ENCODE assay signal across 10 cellular contexts in the genomic region with DNA sequence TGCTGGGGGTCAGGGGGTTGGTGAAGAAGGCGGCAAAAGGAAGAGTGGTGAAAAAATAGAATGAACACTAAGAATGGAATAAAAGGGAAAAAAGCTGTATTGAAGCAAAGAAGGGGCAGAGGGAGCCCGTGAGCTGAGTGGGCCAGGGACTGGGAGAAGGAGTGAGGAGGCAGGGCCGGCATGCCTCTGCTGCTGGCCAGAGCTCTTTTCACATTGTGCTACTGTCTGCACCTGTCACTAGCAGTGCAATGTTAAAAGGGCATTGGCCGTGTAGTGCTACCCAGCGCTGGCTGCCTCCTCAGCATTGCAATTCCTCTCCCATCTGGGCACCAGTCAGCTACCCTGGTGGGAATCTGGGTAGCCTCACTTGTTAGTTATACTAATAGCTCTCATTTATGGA. TPM values are rescaled to one million over a fixed set of nuclear protein-coding genes. Genes with fewer than 3 reads are reported as not detected.
DNase-seq lines count a peak whose midpoint lies in the region; ATAC-seq and TF ChIP-seq lines count a peak whose summit lies in the region.
"Had no signal": no experiment of that assay in that cellular context is flagged by ENCODE, and none has a peak within 500 bp of the region (broad histone marks: within the 10 kb centered on the region; RNA-seq: fewer than 3 reads in every experiment).

No MANE protein-coding gene starts in this region.

- intact Hi-C loops in psoas muscle (cut with DNase I) (loop anchor here (2.0 to 5.0 kb wide), 3 partner anchors 74 to 294 kb away; partner anchors contain the start of gene UBE2L6 (in 1 of the 2)), PC-3 (cut with micrococcal nuclease) (loop anchor here (1.0 to 2.0 kb wide), 3 partner anchors 73 to 296 kb away; partner anchors contain the start of gene TIMM10)

- H3K4me3 ChIP-seq in GM12865 (ENCODE audit: low read depth, low read length) (no peak overlapping the region), epithelial cell of proximal tubule (ENCODE audit: low read depth, low read length) (no peak overlapping the region), psoas muscle (no peak overlapping the region), PC-3 (ENCODE audit: low read length) (no peak overlapping the region)
- H3K4me3 ChIP-seq: lung had no signal

- no peaks in the 10 kb centered on the region for H4K20me1 ChIP-seq in PC-3 (ENCODE audit: low read length)

- WGBS in psoas muscle, 3 donors, result 21 to 26% (median 24%) methylated on average over 5 of the region's 5 CpGs

- H3K27me3 ChIP-seq in psoas muscle (ENCODE audit: insufficient read depth in 3 of 3, low read length in 2 of 3) (peaks cover 0 to 28% (median 9%) of the 10 kb centered on the region in 3 donors), PC-3 (ENCODE audit: low read length) (no peaks in the 10 kb centered on the region)

- POLR2A ChIA-PET in PC-3 (lab: Charles Lee; ENCODE audit: unreplicated experiment), result interaction anchor here (0.6 kb wide), 1 partner anchor 91 kb away, joined by 3 read pairs; no protein-coding TSS in a partner anchor

- H3K79me2 ChIP-seq in PC-3 (ENCODE audit: low read length), result peaks cover 27% of the 10 kb centered on the region

- CTCF ChIA-PET in PC-3 (lab: Charles Lee), result interaction anchor here (0.6 to 2.8 kb wide), 4 partner anchors 71 to 295 kb away, joined by 3 to 16 read pairs (median 11); partner anchors contain the start of gene UBE2L6

- BruUV-seq in PC-3 (replicated peaks; lab: Mats Ljungman, UMichigan), result no TSS peak

- DNase-seq in GM12865 (ENCODE audit: low read depth), result no peak
- DNase-seq in NCI-H2227 treated with DMSO at 0.1 percent for 48 hours (lab: John Stamatoyannopoulos, UW), result peak; percentile 45
- DNase-seq in epithelial cell of proximal tubule (ENCODE audit: low read depth), result no peak
- DNase-seq in psoas muscle, result peak in 1 of 2 donors; percentile 20
- DNase-seq in PC-3, result no peak
- DNase-seq in NCI-H128 (lab: John Stamatoyannopoulos, UW; ENCODE audit: unreplicated experiment), result no peak
- no peak for DNase-seq in NCI-H524 treated with DMSO at 0.1 percent for 48 hours (lab: John Stamatoyannopoulos, UW)
- DNase-seq: activated B cell treated with CpG ODN at 0.5 μM for 24 hours, cerebellar nuclear complex had no signal

- H3K9me3 ChIP-seq in psoas muscle (no peaks in the 10 kb centered on the region), PC-3 (ENCODE audit: low read length) (no peaks in the 10 kb centered on the region)

- no peaks in the 10 kb centered on the region for H3K36me3 ChIP-seq in psoas muscle (ENCODE audit: insufficient read depth in 1 of 2, low read depth in 1 of 2)
- no peaks in the 10 kb centered on the region for H3K36me3 ChIP-seq in PC-3 (ENCODE audit: low read depth, low read length)

- H3K4me1 ChIP-seq in psoas muscle (peaks cover 15% of the 10 kb centered on the region), PC-3 (ENCODE audit: insufficient read depth, low read length) (peaks cover 14% of the 10 kb centered on the region)

- peak; percentile 19 for TF ChIP-seq CTCF in GM12865 (IDR thresholded peaks at IDR 0.05; ENCODE audit: insufficient read depth, low read depth, low read length, missing control alignments)
- TF ChIP-seq CTCF in epithelial cell of proximal tubule (conservative IDR thresholded peaks at IDR 0.05; ENCODE audit: low read depth, low read length), result peak; percentile 28
- peak; percentile 5 for TF ChIP-seq CTCF in psoas muscle (IDR thresholded peaks at IDR 0.05)
- TF ChIP-seq CTCF in PC-3 (conservative IDR thresholded peaks at IDR 0.05; ENCODE audit: low read depth, low read length), result no peak

- no peak overlapping the region for H3K27ac ChIP-seq in psoas muscle
- no peak overlapping the region for H3K27ac ChIP-seq in PC-3 (ENCODE audit: low read length)

- H3K9me2 ChIP-seq in PC-3 (replicated peaks; ENCODE audit: low read length), result no peaks in the 10 kb centered on the region

- H2AFZ ChIP-seq in PC-3 (ENCODE audit: low read length), result no peak overlapping the region

- H3K4me2 ChIP-seq in PC-3 (ENCODE audit: low read length), result no peak overlapping the region

- H3F3A ChIP-seq in PC-3 (ENCODE audit: low read length, unreplicated experiment), result no peaks in the 10 kb centered on the region

- ATAC-seq in psoas muscle, result peak; percentile 43 to 65 (median 58)
- ATAC-seq in PC-3, result no peak

- no peak overlapping the region for H3K9ac ChIP-seq in PC-3 (ENCODE audit: low read length)

RNA-seq across cellular contexts. Expression of gene YPEL4, which starts 8.7 kb away (rescaled TPM):
- total RNA-seq in epithelial cell of proximal tubule (0.86 TPM in 1 of 2 replicates, not detected in the other), psoas muscle (under 1 TPM in 3 of 4 donors, not detected in 1; 0.21 to 0.90 (median 0.59) TPM), PC-3 (2014; rRNA removed) (not detected in 2 replicates)
- polyA plus RNA-seq in psoas muscle, result under 1 TPM; 0.08 to 0.18 (median 0.11) TPM
- total RNA-seq: activated B cell treated with CpG ODN at 0.5 μM for 24 hours had no signal

RNA-seq across cellular contexts. Expression of gene CLP1, which starts 16.6 kb away (rescaled TPM):
- total RNA-seq in epithelial cell of proximal tubule (13.1 and 24.0 TPM in 2 replicates), psoas muscle (10 to 100 TPM in 2 of 4 donors, 1 to 10 TPM in 2; 6.8 to 11.6 (median 9.2) TPM), PC-3 (2014; rRNA removed) (23.0 and 28.4 TPM in 2 replicates)
- 10 to 100 TPM in 2 of 3 donors, 1 to 10 TPM in 1; 9.6 to 16.9 (median 14.3) TPM for polyA plus RNA-seq in psoas muscle

RNA-seq across cellular contexts. Expression of gene ZDHHC5, which starts 26.9 kb away (rescaled TPM):
- total RNA-seq in epithelial cell of proximal tubule (31.4 and 43.5 TPM in 2 replicates), psoas muscle (10 to 100 TPM; 35.2 to 63.5 (median 53.3) TPM), PC-3 (2014; rRNA removed) (86.7 and 102 TPM in 2 replicates)
- polyA plus RNA-seq in psoas muscle, result 10 to 100 TPM; 32.4 to 63.6 (median 58.0) TPM

RNA-seq across cellular contexts. Expression of gene SERPING1, which starts 43.5 kb away (rescaled TPM):
- total RNA-seq in epithelial cell of proximal tubule (1.8 and 49.8 TPM in 2 replicates), psoas muscle (10 to 100 TPM; 65.1 to 97.3 (median 71.2) TPM), PC-3 (2014; rRNA removed) (not detected in 2 replicates)
- 10 to 100 TPM; 42.6 to 77.2 (median 62.3) TPM for polyA plus RNA-seq in psoas muscle
- total RNA-seq: activated B cell treated with CpG ODN at 0.5 μM for 24 hours had no signal
